In the genomic region with DNA sequence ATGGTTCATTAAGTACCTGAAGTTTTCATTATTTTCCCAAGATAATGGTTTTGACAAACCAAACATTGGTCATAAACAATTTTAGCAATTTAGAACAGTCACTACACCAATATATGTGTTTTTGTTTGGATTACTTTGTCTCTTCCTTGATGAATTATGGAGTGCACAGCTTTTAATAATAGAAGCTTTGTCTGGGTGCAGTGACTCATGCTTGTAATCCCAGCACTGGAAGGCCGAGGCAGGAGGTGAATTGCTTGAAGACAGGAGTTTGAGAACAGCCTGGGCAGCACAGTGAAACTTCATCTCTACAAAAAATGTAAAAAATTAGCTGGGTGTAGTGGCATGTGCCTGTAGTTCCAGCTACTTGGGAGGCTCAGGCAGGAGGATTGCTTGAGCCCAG, we compare ENCODE assay signal across 16 cellular contexts.
DNase-seq lines count a peak whose midpoint lies in the region; ATAC-seq and TF ChIP-seq lines count a peak whose summit lies in the region.
"Had no signal": no experiment of that assay in that cellular context is flagged by ENCODE, and none has a peak within 500 bp of the region (broad histone marks: within the 10 kb centered on the region; RNA-seq: fewer than 3 reads in every experiment).

No MANE protein-coding gene starts in this region.

- no peak overlapping the region for H3K23ac ChIP-seq in mesenchymal stem cell (ENCODE audit: low read length in 2 of 2)

- no peak overlapping the region for H2AFZ ChIP-seq in mesenchymal stem cell (ENCODE audit: low read depth, low read length)

- H3K4me1 ChIP-seq in mesenchymal stem cell (ENCODE audit: control insufficient read depth, insufficient read depth, low read depth, low read length), result peaks cover 1% of the 10 kb centered on the region
- H3K4me1 ChIP-seq: Caco-2, prostate gland had no signal

- 10% methylated on average over 1 of the region's 1 CpG for WGBS in mesenchymal stem cell

- no peak overlapping the region for H3K4ac ChIP-seq in mesenchymal stem cell (ENCODE audit: low read depth in 1 of 2, low read length in 2 of 2)

- no peaks in the 10 kb centered on the region for H3K36me3 ChIP-seq in mesenchymal stem cell (ENCODE audit: control insufficient read depth in 1 of 2, insufficient read depth in 2 of 2, low read depth in 1 of 2, low read length in 2 of 2)
- H3K36me3 ChIP-seq: prostate gland had no signal

- TF ChIP-seq CTCF in cardiac fibroblast (IDR thresholded peaks at IDR 0.05; ENCODE audit: low read depth, low read length), result no peak

- no peak overlapping the region for H3K4me3 ChIP-seq in cardiac fibroblast (replicated peaks in 1 of 2; ENCODE audit: low read depth in 2 of 2, low read length in 2 of 2)
- H3K4me3 ChIP-seq in mesenchymal stem cell (ENCODE audit: insufficient read depth in 1 of 2, low read depth in 1 of 2, low read length in 2 of 2), result no peak overlapping the region
- H3K4me3 ChIP-seq: prostate gland had no signal

- H3K18ac ChIP-seq in mesenchymal stem cell (ENCODE audit: low read depth in 1 of 2, low read length in 2 of 2), result no peak overlapping the region

- H4K8ac ChIP-seq in mesenchymal stem cell (ENCODE audit: low read length), result no peak overlapping the region

- no peak for ATAC-seq in HG03159 (IDR thresholded peaks at IDR 0.05; ENCODE audit: unreplicated experiment)
- ATAC-seq: left colon had no signal

- DNase-seq in EH (ENCODE audit: low read depth), result peak; percentile 3
- peak; percentile 20 for DNase-seq in NCI-H69 (lab: John Stamatoyannopoulos, UW)
- peak; percentile 7 to 9 for DNase-seq in cardiac fibroblast (ENCODE audit: low read depth in 2 of 2)
- DNase-seq in mesenchymal stem cell, result peak; percentile 9
- DNase-seq in NCI-H1048 (lab: John Stamatoyannopoulos, UW), result no peak
- DNase-seq in mesenteric fat pad (ENCODE audit: low spot score), result no peak
- DNase-seq in NCI-H2227 treated with DMSO at 0.1 percent for 48 hours (lab: John Stamatoyannopoulos, UW), result no peak
- DNase-seq: activated CD4-positive, alpha-beta memory T cell treated with anti-CD3 and anti-CD28 coated beads, Interleukin-2, amount 10 ng/mL, durations not matched to agents 7 days and 5 days; activated naive CD8-positive, alpha-beta T cell treated with anti-CD3 and anti-CD28 coated beads, Interleukin-2, amount 10 ng/mL, durations not matched to agents 7 days and 5 days; activated T-cell treated with anti-CD3 and anti-CD28 coated beads, Interleukin-2, amount 50 U/mL, for 48 hours; Caco-2; left colon; NCI-H1417 treated with DMSO at 0.1 percent for 48 hours; NCI-H446 had no signal

- peaks cover 3% of the 10 kb centered on the region for H3K9me3 ChIP-seq in mesenchymal stem cell (ENCODE audit: control insufficient read depth, low read length)
- H3K9me3 ChIP-seq: Caco-2, prostate gland had no signal

- H3K27me3 ChIP-seq in mesenchymal stem cell (ENCODE audit: control insufficient read depth in 1 of 2, insufficient read depth in 1 of 2, low read length in 2 of 2), result no peaks in the 10 kb centered on the region

- no peak overlapping the region for H2AK5ac ChIP-seq in mesenchymal stem cell (ENCODE audit: low read length, severe bottlenecking)

- H3K4me2 ChIP-seq in mesenchymal stem cell (ENCODE audit: low read length, poor library complexity, severe bottlenecking), result no peak overlapping the region

- no peak overlapping the region for H2BK5ac ChIP-seq in mesenchymal stem cell (ENCODE audit: low read depth, low read length, poor library complexity, severe bottlenecking)

- H3K14ac ChIP-seq in mesenchymal stem cell (ENCODE audit: low read length in 2 of 2), result no peak overlapping the region

- H2BK12ac ChIP-seq in mesenchymal stem cell (ENCODE audit: low read length in 2 of 2), result no peak overlapping the region

- no peak overlapping the region for H3K9ac ChIP-seq in mesenchymal stem cell (ENCODE audit: low read length)

- H2BK120ac ChIP-seq in mesenchymal stem cell (ENCODE audit: low read depth, low read length), result no peak overlapping the region

- no peak overlapping the region for H2BK15ac ChIP-seq in mesenchymal stem cell (ENCODE audit: low read depth, poor library complexity, severe bottlenecking)

- H4K91ac ChIP-seq in mesenchymal stem cell (ENCODE audit: low read length), result no peak overlapping the region

- no peak overlapping the region for H3K27ac ChIP-seq in mesenchymal stem cell (ENCODE audit: low read length, poor library complexity, severe bottlenecking)
- H3K27ac ChIP-seq: prostate gland had no signal

- no peaks in the 10 kb centered on the region for H3K79me1 ChIP-seq in mesenchymal stem cell (replicated peaks; ENCODE audit: low read length, poor library complexity, severe bottlenecking)

Comparison
In these comparisons a context has a peak if more than half of its experiments do, and no peak if none do; other contexts are left out.
1. DNase-seq: peak in EH (single experiment), NCI-H69 (single experiment), cardiac fibroblast (2 of 2) and mesenchymal stem cell (single experiment); none in NCI-H1048 (single experiment), mesenteric fat pad (single experiment) and NCI-H2227 treated with DMSO at 0.1 percent for 48 hours (single experiment).